In genomic region chr1:116666747-116667576, GRCh38 we compare ENCODE assay signal across 8 cellular contexts. TPM values are rescaled to one million over a fixed set of nuclear protein-coding genes. Genes with fewer than 3 reads are reported as not detected.
DNase-seq lines count a peak whose midpoint lies in the region; ATAC-seq, FAIRE-seq and TF ChIP-seq lines count a peak whose summit lies in the region.

No MANE protein-coding gene starts in this region.

- peaks cover 3% of the 10 kb centered on the region for H3K4me1 Mint-ChIP-seq in activated naive CD4-positive, alpha-beta T cell treated with anti-CD3 and anti-CD28 coated beads for 36 hours (ENCODE audit: low read depth)

- peak overlapping the region; percentile 44 to 71 for H3K9ac ChIP-seq in mucosa of rectum (ENCODE audit: low read depth in 1 of 2, low read length in 2 of 2)

- peaks cover 19% of the 10 kb centered on the region; the same call in 1 of the 2 replicates for H3F3A ChIP-seq in PC-9 (ENCODE audit: insufficient read depth, low read depth)

- DNase-seq in activated naive CD4-positive, alpha-beta T cell treated with anti-CD3 and anti-CD28 coated beads for 36 hours: peak; percentile 12
- DNase-seq in activated naive CD4-positive, alpha-beta T cell treated with anti-CD3 and anti-CD28 coated beads, Interleukin-2, amount 50 U/mL, for 72 hours (ENCODE audit: low spot score in 2 of 2): no peak
- DNase-seq in PC-9 (no peak), RCC 7860 (ENCODE audit: low spot score) (no peak)
- DNase-seq in effector memory CD4-positive, alpha-beta T cell: no peak

- H3K4me3 ChIP-seq in PC-9: peak overlapping the region; percentile 91
- peak overlapping the region; percentile 55 for H3K4me3 ChIP-seq in effector memory CD4-positive, alpha-beta T cell (ENCODE audit: insufficient read depth, low read depth, low read length, poor library complexity, severe bottlenecking)
- peak overlapping the region; percentile 67 to 79 for H3K4me3 ChIP-seq in mucosa of rectum (ENCODE audit: low read length in 2 of 2)

- H3K4me1 ChIP-seq in PC-9 (replicated peaks; ENCODE audit: insufficient read depth): peaks cover 40% of the 10 kb centered on the region
- peaks cover 4% of the 10 kb centered on the region for H3K4me1 ChIP-seq in effector memory CD4-positive, alpha-beta T cell (ENCODE audit: control insufficient read depth, insufficient read depth, low read length, poor library complexity, severe bottlenecking)
- peaks cover 21 to 41% of the 10 kb centered on the region in 2 donors for H3K4me1 ChIP-seq in mucosa of rectum (ENCODE audit: control insufficient read depth in 2 of 2, insufficient read depth in 2 of 2, low read length in 2 of 2)

- POLR2A ChIA-PET in PC-9 (lab: Charles Lee; ENCODE audit: unreplicated experiment): interaction anchor here (0.6 to 1.0 kb wide), 3 partner anchors 30 to 393 kb away, joined by 3 to 9 read pairs (median 9); partner anchors contain the start of gene TTF2

- H3K36me3 ChIP-seq in PC-9 (ENCODE audit: low read depth): peaks cover 5% of the 10 kb centered on the region; the same call in 1 of the 2 replicates
- no peaks in the 10 kb centered on the region for H3K36me3 ChIP-seq in effector memory CD4-positive, alpha-beta T cell (ENCODE audit: control insufficient read depth, insufficient read depth, low read length)
- H3K36me3 ChIP-seq in mucosa of rectum (ENCODE audit: control insufficient read depth in 2 of 2, insufficient read depth in 2 of 2, low read length in 2 of 2): no peaks in the 10 kb centered on the region

- no peak for ATAC-seq in activated naive CD4-positive, alpha-beta T cell treated with anti-CD3 and anti-CD28 coated beads, Interleukin-2, amount 50 U/mL, for 72 hours
- ATAC-seq in GM18870 (IDR thresholded peaks at IDR 0.05; ENCODE audit: unreplicated experiment): no peak
- ATAC-seq in GM21528 (IDR thresholded peaks at IDR 0.05; ENCODE audit: low FRiP score, unreplicated experiment): no peak

- no peak for FAIRE-seq in RCC 7860 (lab: Jason Lieb, UNC)

- no peaks in the 10 kb centered on the region for H3K9me3 Mint-ChIP-seq in activated naive CD4-positive, alpha-beta T cell treated with anti-CD3 and anti-CD28 coated beads for 36 hours
- H3K9me3 Mint-ChIP-seq in activated naive CD4-positive, alpha-beta T cell treated with anti-CD3 and anti-CD28 coated beads, Interleukin-2, amount 50 U/mL, for 72 hours: no peaks in the 10 kb centered on the region

- H3K9me3 ChIP-seq in PC-9 (ENCODE audit: insufficient read depth, low read depth) (no peaks in the 10 kb centered on the region), mucosa of rectum (ENCODE audit: control insufficient read depth in 2 of 2, low read length in 2 of 2) (no peaks in the 10 kb centered on the region)
- no peaks in the 10 kb centered on the region for H3K9me3 ChIP-seq in effector memory CD4-positive, alpha-beta T cell (ENCODE audit: control insufficient read depth, low read length)

- CTCF ChIA-PET in activated naive CD4-positive, alpha-beta T cell treated with anti-CD3 and anti-CD28 coated beads for 36 hours (lab: Charles Lee): interaction anchor here (1.0 to 1.4 kb wide), 3 partner anchors 41 to 93 kb away, joined by 3 read pairs; no protein-coding TSS in a partner anchor
- CTCF ChIA-PET in PC-9 (lab: Charles Lee): interaction anchor here (0.7 to 0.9 kb wide), 2 partner anchors 57 to 126 kb away, joined by 8 to 14 read pairs; no protein-coding TSS in a partner anchor

- H3K27ac ChIP-seq in PC-9: peak overlapping the region; percentile 42
- no peak overlapping the region for H3K27ac ChIP-seq in effector memory CD4-positive, alpha-beta T cell (ENCODE audit: insufficient read depth, low read length, poor library complexity, severe bottlenecking)
- H3K27ac ChIP-seq in mucosa of rectum (ENCODE audit: low read depth in 2 of 2, low read length in 2 of 2): peak overlapping the region in 1 of 2 donors; percentile 55

- H3K79me2 ChIP-seq in PC-9 (ENCODE audit: low read depth): peaks cover 52% of the 10 kb centered on the region

- peaks cover 45% of the 10 kb centered on the region for H3K27me3 Mint-ChIP-seq in activated naive CD4-positive, alpha-beta T cell treated with anti-CD3 and anti-CD28 coated beads for 36 hours (ENCODE audit: low read depth)

- H2AFZ ChIP-seq in PC-9: peak overlapping the region; percentile 85

- H3K36me3 Mint-ChIP-seq in activated naive CD4-positive, alpha-beta T cell treated with anti-CD3 and anti-CD28 coated beads for 36 hours (ENCODE audit: low read depth): no peaks in the 10 kb centered on the region
- peaks cover 4 to 14% of the 10 kb centered on the region in 2 donors for H3K36me3 Mint-ChIP-seq in activated naive CD4-positive, alpha-beta T cell treated with anti-CD3 and anti-CD28 coated beads, Interleukin-2, amount 50 U/mL, for 72 hours

- intact Hi-C loops in activated naive CD4-positive, alpha-beta T cell treated with anti-CD3 and anti-CD28 coated beads for 36 hours (cut with micrococcal nuclease): loop anchor here (5.0 kb wide), 1 partner anchor 150 kb away; no protein-coding TSS in a partner anchor
- intact Hi-C loops in PC-9 (cut with micrococcal nuclease; ENCODE audit: unreplicated experiment): loop anchor here (2.0 kb wide), 1 partner anchor 26 kb away; no protein-coding TSS in a partner anchor

- H3K4me2 ChIP-seq in PC-9: peak overlapping the region; percentile 88

- H4K20me1 ChIP-seq in PC-9 (ENCODE audit: insufficient read depth): no peaks in the 10 kb centered on the region; the same call in 1 of the 2 replicates

- H3K27ac Mint-ChIP-seq in activated naive CD4-positive, alpha-beta T cell treated with anti-CD3 and anti-CD28 coated beads for 36 hours: no peak overlapping the region
- no peak overlapping the region for H3K27ac Mint-ChIP-seq in activated naive CD4-positive, alpha-beta T cell treated with anti-CD3 and anti-CD28 coated beads, Interleukin-2, amount 50 U/mL, for 72 hours

- H3K27me3 ChIP-seq in PC-9 (ENCODE audit: insufficient read depth, low read depth) (no peaks in the 10 kb centered on the region), mucosa of rectum (ENCODE audit: control insufficient read depth in 2 of 2, insufficient read depth in 2 of 2, low read length in 2 of 2) (peaks cover 0 to 2% of the 10 kb centered on the region in 2 donors)
- H3K27me3 ChIP-seq in effector memory CD4-positive, alpha-beta T cell (replicated peaks; ENCODE audit: control insufficient read depth, insufficient read depth, low read length, poor library complexity, severe bottlenecking): no peaks in the 10 kb centered on the region

- no peak for TF ChIP-seq CTCF in PC-9 (conservative IDR thresholded peaks at IDR 0.05)

- BruUV-seq in PC-9 (replicated peaks; lab: Mats Ljungman, UMichigan): no TSS peak

- H3K4me3 Mint-ChIP-seq in activated naive CD4-positive, alpha-beta T cell treated with anti-CD3 and anti-CD28 coated beads for 36 hours: peak overlapping the region; percentile 61

- no peaks in the 10 kb centered on the region for H3K9me2 ChIP-seq in PC-9 (ENCODE audit: insufficient read depth)

RNA-seq across cellular contexts. Expression of gene IGSF3, which starts 0.6 kb away (rescaled TPM):
- total RNA-seq in activated naive CD4-positive, alpha-beta T cell treated with anti-CD3 and anti-CD28 coated beads for 36 hours: under 1 TPM; 0.81 to 0.96 TPM
- 1 to 10 TPM; 1.4 to 1.6 TPM for total RNA-seq in activated naive CD4-positive, alpha-beta T cell treated with anti-CD3 and anti-CD28 coated beads, Interleukin-2, amount 50 U/mL, for 72 hours
- total RNA-seq in PC-9 (2021): 27.8 and 30.1 TPM in 2 replicates

Comparison
In these comparisons a context has a peak if more than half of its experiments do, and no peak if none do; other contexts are left out.
1. RNA of gene IGSF3, which starts 0.6 kb away (total RNA-seq): 27.8 to 30.1 TPM in PC-9; 1.4 to 1.6 TPM in activated naive CD4-positive, alpha-beta T cell treated with anti-CD3 and anti-CD28 coated beads, Interleukin-2, amount 50 U/mL, for 72 hours and 0.81 to 0.96 TPM in activated naive CD4-positive, alpha-beta T cell treated with anti-CD3 and anti-CD28 coated beads for 36 hours; every median in the first group is over 10 times any median in the second.
2. Peak in every context shown above with its lines, with median percentiles within 50 percentile points of each other: H3K4me3 ChIP-seq.